Comparison of ENCODE assay signal across 10 cellular contexts in genomic region chr10:3778708-3779108, GRCh38. TPM values are rescaled to one million over a fixed set of nuclear protein-coding genes. Genes with fewer than 3 reads are reported as not detected.
DNase-seq lines count a peak whose midpoint lies in the region; ATAC-seq and TF ChIP-seq lines count a peak whose summit lies in the region.
"Had no signal": no experiment of that assay in that cellular context is flagged by ENCODE, and none has a peak within 500 bp of the region (broad histone marks: within the 10 kb centered on the region; RNA-seq: fewer than 3 reads in every experiment).

No MANE protein-coding gene starts in this region.

- intact Hi-C loops in left ventricle myocardium inferior (cut with micrococcal nuclease): no loop called here
- intact Hi-C loops in left cardiac atrium (cut with DNase I): no loop called here

- H3K36me3 ChIP-seq in left ventricle myocardium inferior (peaks cover 66% of the 10 kb centered on the region), muscle layer of duodenum (ENCODE audit: control insufficient read depth in 1 of 2, insufficient read depth in 2 of 2, low read length in 2 of 2) (peaks cover 65 to 70% of the 10 kb centered on the region in 2 donors)

- DNase-seq in left ventricle myocardium inferior (no peak), left cardiac atrium (no peak), coronary artery (ENCODE audit: low spot score) (peak; percentile 62), caudate nucleus (lab: John Stamatoyannopoulos, UW) (no peak), NCI-H748 (lab: John Stamatoyannopoulos, UW; ENCODE audit: unreplicated experiment) (no peak), NCI-H1105 treated with DMSO at 0.1 percent for 48 hours (lab: John Stamatoyannopoulos, UW) (no peak)
- DNase-seq: activated CD4-positive, CD25-positive, alpha-beta regulatory T cell treated with anti-CD3 and anti-CD28 coated beads, Interleukin-2, amount 50 U/mL, for 72 hours; NCI-H2081 treated with DMSO at 0.1 percent for 48 hours had no signal

- H3K27ac ChIP-seq in left ventricle myocardium inferior (replicated peaks): peak overlapping the region; percentile 99
- H3K27ac ChIP-seq in coronary artery: peak overlapping the region; percentile 96 to 100
- peak overlapping the region; percentile 100 for H3K27ac ChIP-seq in muscle layer of duodenum (ENCODE audit: low read length)
- no peak overlapping the region for H3K27ac ChIP-seq in caudate nucleus (ENCODE audit: low read depth, low read length)

- no peak for ATAC-seq in left cardiac atrium
- ATAC-seq in HG03095 (IDR thresholded peaks at IDR 0.05; ENCODE audit: unreplicated experiment): no peak

- H3K4me3 ChIP-seq in left ventricle myocardium inferior (peak overlapping the region; percentile 87), coronary artery (peak overlapping the region; percentile 78), muscle layer of duodenum (ENCODE audit: low read depth in 1 of 2, low read length in 2 of 2) (peak overlapping the region; percentile 85 to 99)

- H3K4me1 ChIP-seq in left ventricle myocardium inferior (peaks cover 88% of the 10 kb centered on the region), muscle layer of duodenum (ENCODE audit: control insufficient read depth in 1 of 2, insufficient read depth in 2 of 2, low read length in 2 of 2) (peaks cover 37 to 42% of the 10 kb centered on the region in 2 donors)

- no peaks in the 10 kb centered on the region for H3K27me3 ChIP-seq in left ventricle myocardium inferior (ENCODE audit: low read depth)
- H3K27me3 ChIP-seq in muscle layer of duodenum (ENCODE audit: low read depth, low read length): no peaks in the 10 kb centered on the region

- TF ChIP-seq CTCF in left ventricle myocardium inferior (IDR thresholded peaks at IDR 0.05; ENCODE audit: borderline replicate concordance): no peak
- no peak for TF ChIP-seq CTCF in coronary artery (IDR thresholded peaks at IDR 0.05)

- H3K9me3 ChIP-seq in left ventricle myocardium inferior (replicated peaks) (no peaks in the 10 kb centered on the region), muscle layer of duodenum (ENCODE audit: control insufficient read depth in 1 of 2, low read length in 2 of 2) (no peaks in the 10 kb centered on the region)

RNA-seq across cellular contexts. Expression of gene KLF6, which starts 6.3 kb away (rescaled TPM):
- total RNA-seq in left ventricle myocardium inferior (43.8 TPM), left cardiac atrium (10 to 100 TPM; 76.3 to 78.7 TPM)
